ENCODE assay signal across 1 cellular context in the genomic region with DNA sequence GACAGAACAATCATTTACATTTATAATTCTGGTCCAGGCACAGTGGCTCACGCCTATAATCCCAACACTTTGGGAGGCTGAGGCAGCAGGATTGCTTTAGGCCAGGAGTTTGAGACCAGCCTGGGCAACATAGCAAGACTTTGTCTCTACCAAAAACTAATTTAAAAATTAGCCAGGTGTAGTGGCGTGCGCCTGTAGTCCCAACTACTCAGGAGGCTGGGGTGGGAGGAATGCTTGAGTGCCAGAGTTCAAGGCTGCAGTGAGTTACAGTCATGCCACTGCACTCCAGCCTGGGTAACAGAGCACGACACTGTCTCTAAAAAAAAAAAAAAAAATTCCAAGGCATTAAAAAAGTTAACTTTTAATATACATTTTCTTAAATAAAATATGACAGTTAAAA.
TF ChIP-seq lines count a peak whose summit lies in the region.

No MANE protein-coding gene starts in this region.

TF ChIP-seq in HepG2, 621 proteins besides CTCF, POLR2A, EP300 and RAD21 (continued from another document):
- TF ChIP-seq, protein P1, sequence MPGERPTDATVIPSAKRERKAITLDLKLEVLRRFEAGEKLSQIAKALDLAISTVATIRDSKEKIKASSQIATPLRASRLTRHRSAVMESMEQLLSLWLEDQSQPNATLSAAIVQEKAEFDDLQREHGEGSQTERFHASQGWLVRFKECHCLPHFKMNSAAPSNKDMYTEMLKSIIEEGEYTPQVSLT (CRISPR knock-in tag; IDR thresholded peaks at IDR 0.05; ENCODE audit: borderline replicate concordance, low read depth): no peak
- TF ChIP-seq ZSCAN25 (CRISPR knock-in tag; IDR thresholded peaks at IDR 0.05) (no peak), DPF2 (CRISPR knock-in tag; IDR thresholded peaks at IDR 0.05; ENCODE audit: borderline replicate concordance, low read depth) (no peak), SMAD1 (CRISPR knock-in tag; IDR thresholded peaks at IDR 0.05; ENCODE audit: borderline replicate concordance, low read depth) (no peak)
